In genomic region chr19:10866495-10866894, GRCh38 we compare ENCODE assay signal across 35 cellular contexts.
"Had no signal": no experiment of that assay in that cellular context is flagged by ENCODE, and none has a peak within 500 bp of the region (broad histone marks: within the 10 kb centered on the region; RNA-seq: fewer than 3 reads in every experiment).

No MANE protein-coding gene starts in this region.

- ATAC-seq: activated CD8-positive, alpha-beta T cell treated with anti-CD3 and anti-CD28 coated beads for 36 hours; activated T-cell treated with anti-CD3 and anti-CD28 coated beads, Interleukin-2, amount 50 U/mL, for 72 hours; activated T-helper 17 cell treated with anti-CD3 and anti-CD28 coated beads, Interleukin-2, amount 50 U/mL, for 72 hours; PC-3; Right ventricle myocardium inferior; SK-N-SH treated with all-trans-retinoic acid at 6 μM for 48 hours; T-cell; T-helper 17 cell had no signal

- H3K4me3 ChIP-seq: cardiac muscle cell, colonic mucosa, Peyer's patch had no signal

- H3K27ac Mint-ChIP-seq: activated CD4-positive, alpha-beta T cell treated with anti-CD3 and anti-CD28 coated beads, Interleukin-2, amount 10 ng/mL, durations not matched to agents 24 days and 14 days; activated CD8-positive, alpha-beta T cell treated with anti-CD3 and anti-CD28 coated beads for 36 hours; activated naive CD8-positive, alpha-beta T cell treated with anti-CD3 and anti-CD28 coated beads for 36 hours; activated T-cell treated with anti-CD3 and anti-CD28 coated beads, Interleukin-2, amount 50 U/mL, for 72 hours; activated T-helper 17 cell treated with anti-CD3 and anti-CD28 coated beads, Interleukin-2, amount 50 U/mL, for 72 hours; T-cell; T-helper 17 cell had no signal

- H3K36me3 Mint-ChIP-seq: activated naive CD8-positive, alpha-beta T cell treated with anti-CD3 and anti-CD28 coated beads for 36 hours; T-cell had no signal

- H3K27me3 ChIP-seq: cardiac muscle cell, colonic mucosa, Peyer's patch had no signal

- H3K36me3 ChIP-seq: cardiac muscle cell, colonic mucosa, Peyer's patch, WERI-Rb-1 had no signal

- H3K9me3 Mint-ChIP-seq: activated CD4-positive, alpha-beta T cell treated with anti-CD3 and anti-CD28 coated beads, Interleukin-2, amount 10 ng/mL, durations not matched to agents 24 days and 14 days; activated CD8-positive, alpha-beta T cell treated with anti-CD3 and anti-CD28 coated beads for 36 hours; activated naive CD8-positive, alpha-beta T cell treated with anti-CD3 and anti-CD28 coated beads for 36 hours; activated T-cell treated with anti-CD3 and anti-CD28 coated beads, Interleukin-2, amount 50 U/mL, for 72 hours; activated T-helper 17 cell treated with anti-CD3 and anti-CD28 coated beads, Interleukin-2, amount 50 U/mL, for 72 hours; central memory CD8-positive, alpha-beta T cell; T-cell had no signal

- H3K9me3 ChIP-seq: colonic mucosa, Peyer's patch had no signal

- H3K27me3 Mint-ChIP-seq: activated CD4-positive, alpha-beta T cell treated with anti-CD3 and anti-CD28 coated beads, Interleukin-2, amount 10 ng/mL, durations not matched to agents 24 days and 14 days; activated CD8-positive, alpha-beta T cell treated with anti-CD3 and anti-CD28 coated beads for 36 hours; activated naive CD8-positive, alpha-beta T cell treated with anti-CD3 and anti-CD28 coated beads for 36 hours; activated T-helper 17 cell treated with anti-CD3 and anti-CD28 coated beads, Interleukin-2, amount 50 U/mL, for 72 hours; central memory CD8-positive, alpha-beta T cell; T-cell; T-helper 17 cell had no signal

- H3K27ac ChIP-seq: cardiac muscle cell, colonic mucosa, Peyer's patch, WERI-Rb-1 had no signal

- DNase-seq: activated CD4-positive, alpha-beta T cell treated with anti-CD3 and anti-CD28 coated beads, Interleukin-2, amount 10 ng/mL, durations not matched to agents 24 days and 14 days; activated CD4-positive, alpha-beta T cell treated with anti-CD3 and anti-CD28 coated beads, Interleukin-2, amount 50 U/mL, for 4 hours; activated CD8-positive, alpha-beta T cell treated with anti-CD3 and anti-CD28 coated beads for 36 hours; activated effector memory CD4-positive, alpha-beta T cell treated with anti-CD3 and anti-CD28 coated beads, Interleukin-2, amount 50 U/mL, for 16 hours; activated naive CD4-positive, alpha-beta T cell; activated naive CD4-positive, alpha-beta T cell treated with anti-CD3 and anti-CD28 coated beads, Interleukin-2, amount 50 U/mL, for 16 hours; activated naive CD8-positive, alpha-beta T cell treated with anti-CD3 and anti-CD28 coated beads for 36 hours; activated T-cell treated with anti-CD3 and anti-CD28 coated beads, Interleukin-2, amount 50 U/mL, for 1 hour; activated T-cell treated with anti-CD3 and anti-CD28 coated beads, Interleukin-2, amount 50 U/mL, for 72 hours; amniotic stem cell; aorta; colonic mucosa; NCI-H1092 treated with DMSO at 0.1 percent for 48 hours; NCI-H1417; NCI-H146; NCI-H187; NCI-H2029 treated with DMSO at 0.1 percent for 48 hours; NCI-H2107; NCI-H226; NCI-H524 treated with DMSO at 0.1 percent for 48 hours; NCI-H748 treated with DMSO at 0.1 percent for 48 hours; NK-92 treated with Interleukin-12 subunit alpha and Interleukin-12 subunit beta, amount 100 ng/mL, for 24 hours; PC-3; Peyer's patch; RPMI8226; SIG-M5; T-cell; T-helper 17 cell; T-helper 9 cell; WERI-Rb-1 had no signal

- H3K4me3 Mint-ChIP-seq: activated CD4-positive, alpha-beta T cell treated with anti-CD3 and anti-CD28 coated beads, Interleukin-2, amount 10 ng/mL, durations not matched to agents 24 days and 14 days; activated CD8-positive, alpha-beta T cell treated with anti-CD3 and anti-CD28 coated beads for 36 hours; activated naive CD8-positive, alpha-beta T cell treated with anti-CD3 and anti-CD28 coated beads for 36 hours; activated T-cell treated with anti-CD3 and anti-CD28 coated beads, Interleukin-2, amount 50 U/mL, for 72 hours; activated T-helper 17 cell treated with anti-CD3 and anti-CD28 coated beads, Interleukin-2, amount 50 U/mL, for 72 hours; central memory CD8-positive, alpha-beta T cell; T-cell; T-helper 17 cell had no signal
